22 cellular contexts compared by ENCODE assay signal in the genomic region with DNA sequence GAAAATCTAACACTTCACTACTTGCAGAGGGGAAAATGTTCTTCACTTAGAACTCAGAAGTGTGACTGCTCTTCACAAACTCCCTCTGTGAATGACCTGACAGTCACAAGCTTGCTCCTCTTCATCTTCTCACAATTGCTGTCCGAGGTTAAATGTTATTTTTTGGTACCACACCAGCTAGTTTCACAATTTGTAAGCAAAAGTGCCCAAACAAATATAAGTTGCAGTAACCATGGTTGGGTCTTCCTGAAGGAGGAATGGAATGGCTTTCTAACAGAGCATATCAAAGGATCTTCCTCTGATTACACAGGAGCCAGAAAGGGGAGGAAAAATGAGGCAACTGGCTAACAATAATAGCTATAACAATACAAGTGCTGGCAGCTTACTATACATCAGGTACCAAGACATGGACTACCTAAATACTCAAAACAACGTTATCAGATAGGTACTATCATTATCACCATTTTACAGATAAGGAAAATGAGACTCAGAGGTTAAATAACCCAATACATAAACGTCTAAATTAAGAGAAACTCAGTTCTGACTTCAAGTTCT.
DNase-seq lines count a peak whose midpoint lies in the region; FAIRE-seq and TF ChIP-seq lines count a peak whose summit lies in the region.
"Had no signal": no experiment of that assay in that cellular context is flagged by ENCODE, and none has a peak within 500 bp of the region (broad histone marks: within the 10 kb centered on the region; RNA-seq: fewer than 3 reads in every experiment).

No MANE protein-coding gene starts in this region.

- H3K27me3 ChIP-seq in OCI-LY1 (ENCODE audit: insufficient read depth, low read length) (no peaks in the 10 kb centered on the region), endothelial cell of umbilical vein (ENCODE audit: control insufficient read depth in 2 of 2, insufficient read depth in 2 of 2, low read length in 2 of 2) (no peaks in the 10 kb centered on the region), spleen (replicated peaks in 1 of 7) (no peaks in the 10 kb centered on the region)
- H3K27me3 ChIP-seq: brain microvascular endothelial cell, neural progenitor cell had no signal

- no peak overlapping the region for H3K4me2 ChIP-seq in OCI-LY1 (ENCODE audit: low read length)
- no peak overlapping the region for H3K4me2 ChIP-seq in endothelial cell of umbilical vein (ENCODE audit: insufficient read depth, low read length)
- H3K4me2 ChIP-seq: neural progenitor cell had no signal

- no peak overlapping the region for H3K4me3 ChIP-seq in OCI-LY1 (ENCODE audit: low read depth, low read length, poor library complexity, severe bottlenecking)
- H3K4me3 ChIP-seq in endothelial cell of umbilical vein (replicated peaks in 1 of 3; ENCODE audit: insufficient read depth in 1 of 3, low read depth in 1 of 3, low read length in 3 of 3), result no peak overlapping the region
- H3K4me3 ChIP-seq in mesodermal cell (ENCODE audit: extremely low read depth, insufficient read depth, low read length, poor library complexity, severe bottlenecking), result no peak overlapping the region
- no peak overlapping the region for H3K4me3 ChIP-seq in spleen
- H3K4me3 ChIP-seq: lung, neural progenitor cell had no signal

- no peaks in the 10 kb centered on the region for H3K9me1 ChIP-seq in endothelial cell of umbilical vein (replicated peaks; ENCODE audit: control insufficient read depth, extremely low read depth, insufficient read depth, low read length)

- CTCF ChIA-PET in endothelial cell of umbilical vein (lab: Charles Lee), result interaction anchor here (0.8 to 5.8 kb wide), 15 partner anchors 7 to 199 kb away, joined by 3 to 92 read pairs (median 8); a partner anchor contains a TSS

- WGBS in mesodermal cell (ENCODE audit: insufficient coverage in 2 of 2), 2 experiments, result 72 to 95% methylated on average over 2 of the region's 3 CpGs
- 38 to 66% (median 60%) methylated on average over 3 of the region's 3 CpGs for WGBS in spleen, 5 donors

- H3K9me3 ChIP-seq in OCI-LY1 (ENCODE audit: low read length), result no peaks in the 10 kb centered on the region
- H3K9me3 ChIP-seq in endothelial cell of umbilical vein (replicated peaks; ENCODE audit: control insufficient read depth, insufficient read depth, low read length), result no peaks in the 10 kb centered on the region
- H3K9me3 ChIP-seq in mesodermal cell (ENCODE audit: control insufficient read depth, low read length), result no peaks in the 10 kb centered on the region
- no peaks in the 10 kb centered on the region for H3K9me3 ChIP-seq in spleen

- H3K9me2 ChIP-seq in OCI-LY1 (ENCODE audit: low read depth, low read length), result no peaks in the 10 kb centered on the region

- no TSS peak for BruUV-seq in endothelial cell of umbilical vein (replicated peaks; lab: Mats Ljungman, UMichigan)

- peaks cover 3% of the 10 kb centered on the region for H3K9me3 Mint-ChIP-seq in chondrocyte (ENCODE audit: low read depth)
- H3K9me3 Mint-ChIP-seq: activated T-cell treated with anti-CD3 and anti-CD28 coated beads, Interleukin-2, amount 50 U/mL, for 4 hours; neural progenitor cell; stimulated activated naive CD8-positive, alpha-beta T cell treated with anti-CD3 and anti-CD28 coated beads, Interleukin-15, Interleukin-2, amounts not matched to agents 100 ng/mL and 50 ng/mL, for 24 hours had no signal

- H3F3A ChIP-seq in OCI-LY1 (ENCODE audit: insufficient read depth, low read length), result no peaks in the 10 kb centered on the region

- peak; percentile 55 for DNase-seq in endothelial cell of umbilical vein (ENCODE audit: low read depth, low spot score)
- no peak for DNase-seq in spleen
- DNase-seq in HuH-7.5 (ENCODE audit: low spot score), result no peak
- DNase-seq in mesenteric fat pad (ENCODE audit: low spot score), result no peak
- no peak for DNase-seq in chondrocyte (ENCODE audit: low spot score)
- DNase-seq in activated CD4-positive, alpha-beta T cell treated with anti-CD3 and anti-CD28 coated beads for 4 hours, result no peak
- DNase-seq: activated CD4-positive, alpha-beta T cell treated with anti-CD3 and anti-CD28 coated beads, Interleukin-2, amount 50 U/mL, for 1 hour; activated gamma-delta T cell treated with Interleukin-2 at 50 U/mL for 16 hours; activated T-cell treated with anti-CD3 and anti-CD28 coated beads, Interleukin-2, amount 50 U/mL, for 4 hours; brain microvascular endothelial cell; HCEC 1CT; kidney glomerular epithelial cell; NCI-H146; NCI-H446 treated with DMSO at 0.1 percent for 48 hours; NCI-H82; posterior cingulate gyrus had no signal

- no peaks in the 10 kb centered on the region for H3K36me3 ChIP-seq in OCI-LY1 (ENCODE audit: insufficient read depth, low read length)
- peaks cover 10 to 19% of the 10 kb centered on the region in 2 experiments for H3K36me3 ChIP-seq in endothelial cell of umbilical vein (ENCODE audit: control insufficient read depth in 2 of 2, extremely low read depth in 1 of 2, insufficient read depth in 2 of 2, low read length in 2 of 2)
- peaks cover 64% of the 10 kb centered on the region for H3K36me3 ChIP-seq in mesodermal cell (ENCODE audit: control insufficient read depth, insufficient read depth, low read length)
- H3K36me3 ChIP-seq in spleen, result peaks cover 0 to 5% (median 0%) of the 10 kb centered on the region in 6 donors
- H3K36me3 ChIP-seq: neural progenitor cell had no signal

- POLR2A ChIA-PET in endothelial cell of umbilical vein (lab: Charles Lee), result interaction anchor here (0.7 kb wide), 1 partner anchor 232 kb away, joined by 5 read pairs; no protein-coding TSS in a partner anchor

- peaks cover 59% of the 10 kb centered on the region for H3K4me1 Mint-ChIP-seq in chondrocyte (ENCODE audit: low read depth)
- H3K4me1 Mint-ChIP-seq: CD14-positive monocyte had no signal

- H3K36me3 Mint-ChIP-seq in chondrocyte (ENCODE audit: low read depth), result peaks cover 16% of the 10 kb centered on the region
- H3K36me3 Mint-ChIP-seq: CD14-positive monocyte had no signal

- H3K27ac Mint-ChIP-seq in chondrocyte (ENCODE audit: unreplicated experiment), result no peak overlapping the region
- H3K27ac Mint-ChIP-seq: CD14-positive monocyte; neural progenitor cell; stimulated activated naive CD8-positive, alpha-beta T cell treated with anti-CD3 and anti-CD28 coated beads, Interleukin-15, Interleukin-2, amounts not matched to agents 100 ng/mL and 50 ng/mL, for 24 hours had no signal

- no peaks in the 10 kb centered on the region for H3K79me2 ChIP-seq in OCI-LY1 (ENCODE audit: insufficient read depth, low read length)
- H3K79me2 ChIP-seq in endothelial cell of umbilical vein (ENCODE audit: control insufficient read depth, insufficient read depth, low read length), result peaks cover 92% of the 10 kb centered on the region

- no peak overlapping the region for H3K9ac ChIP-seq in OCI-LY1 (ENCODE audit: low read length)
- no peak overlapping the region for H3K9ac ChIP-seq in endothelial cell of umbilical vein (replicated peaks; ENCODE audit: extremely low read depth, insufficient read depth, low read length)
- H3K9ac ChIP-seq: neural progenitor cell had no signal

- dilution Hi-C loops in endothelial cell of umbilical vein (cut with MboI; ENCODE audit: extremely low pct_ligation_motif_present, low sequenced_read_pairs), result no loop called here

- no peak for TF ChIP-seq CTCF in OCI-LY1 (IDR thresholded peaks at IDR 0.05; ENCODE audit: low read length)
- no peak for TF ChIP-seq CTCF in endothelial cell of umbilical vein (IDR thresholded peaks at IDR 0.05; ENCODE audit: extremely low read depth in 1 of 2, insufficient read depth in 1 of 2, low read depth in 1 of 2, low read length in 2 of 2)
- no peak for TF ChIP-seq CTCF in spleen (IDR thresholded peaks at IDR 0.05 in 8 of 11, conservative IDR thresholded peaks at IDR 0.05 in 3 of 11)
- no peak for TF ChIP-seq CTCF in chondrocyte (IDR thresholded peaks at IDR 0.05)

- H3K4me1 ChIP-seq in OCI-LY1 (ENCODE audit: insufficient read depth, low read length, severe bottlenecking), result no peaks in the 10 kb centered on the region
- H3K4me1 ChIP-seq in endothelial cell of umbilical vein (ENCODE audit: control insufficient read depth, extremely low read depth, insufficient read depth, low read length), result peaks cover 31% of the 10 kb centered on the region
- peaks cover 35% of the 10 kb centered on the region for H3K4me1 ChIP-seq in mesodermal cell (ENCODE audit: control insufficient read depth, insufficient read depth, low read length, poor library complexity, severe bottlenecking)
- H3K4me1 ChIP-seq in spleen, result peaks cover 0 to 19% (median 3%) of the 10 kb centered on the region in 6 donors

- H3K4me3 Mint-ChIP-seq in chondrocyte (ENCODE audit: unreplicated experiment), result no peak overlapping the region
- H3K4me3 Mint-ChIP-seq: activated T-cell treated with anti-CD3 and anti-CD28 coated beads, Interleukin-2, amount 50 U/mL, for 4 hours; CD14-positive monocyte; neural progenitor cell; stimulated activated naive CD8-positive, alpha-beta T cell treated with anti-CD3 and anti-CD28 coated beads, Interleukin-15, Interleukin-2, amounts not matched to agents 100 ng/mL and 50 ng/mL, for 24 hours had no signal

- H2AFZ ChIP-seq in OCI-LY1 (ENCODE audit: low read length) (no peak overlapping the region), endothelial cell of umbilical vein (ENCODE audit: low read depth, low read length) (no peak overlapping the region)
- H2AFZ ChIP-seq: neural progenitor cell had no signal

- TF ChIP-seq POLR2A in endothelial cell of umbilical vein (IDR thresholded peaks at IDR 0.05; ENCODE audit: low read depth, low read length) (no peak), spleen (IDR thresholded peaks at IDR 0.05) (no peak)

- H4K20me1 ChIP-seq in OCI-LY1 (ENCODE audit: insufficient read depth, low read length) (no peaks in the 10 kb centered on the region), endothelial cell of umbilical vein (replicated peaks; ENCODE audit: control insufficient read depth, extremely low read depth, insufficient read depth, low read length) (peaks cover 2% of the 10 kb centered on the region)

- no peaks in the 10 kb centered on the region for H3K27me3 Mint-ChIP-seq in chondrocyte (ENCODE audit: low read depth)
- H3K27me3 Mint-ChIP-seq: stimulated activated naive CD8-positive, alpha-beta T cell treated with anti-CD3 and anti-CD28 coated beads, Interleukin-15, Interleukin-2, amounts not matched to agents 100 ng/mL and 50 ng/mL, for 24 hours had no signal

- no peak for FAIRE-seq in endothelial cell of umbilical vein (lab: Jason Lieb, UNC)

- peak overlapping the region; percentile 15 for H3K27ac ChIP-seq in OCI-LY1 (ENCODE audit: low read depth, low read length, poor library complexity, severe bottlenecking)
- H3K27ac ChIP-seq in endothelial cell of umbilical vein (ENCODE audit: insufficient read depth, low read depth, low read length), result no peak overlapping the region
- peak overlapping the region; percentile 24 for H3K27ac ChIP-seq in mesodermal cell (ENCODE audit: low read depth, low read length, severe bottlenecking)
- peak overlapping the region in 5 of 8 donors; percentile 1 to 46 (median 38) for H3K27ac ChIP-seq in spleen
- H3K27ac ChIP-seq: brain microvascular endothelial cell, neural progenitor cell had no signal

- intact Hi-C loops in endothelial cell of umbilical vein (cut with micrococcal nuclease) (loop anchor here (1.0 to 5.0 kb wide), 2 partner anchors 8 to 205 kb away; no protein-coding TSS in a partner anchor), spleen (cut with DNase I; ENCODE audit: low total_unique reads) (no loop called here)

TF ChIP-seq in endothelial cell of umbilical vein, 7 proteins besides CTCF, POLR2A, EP300 and RAD21 (continues in another document):
- no peak for TF ChIP-seq JUN (IDR thresholded peaks at IDR 0.05; ENCODE audit: borderline replicate concordance, insufficient read depth, insufficient read length, low read depth)
